In the genomic region with DNA sequence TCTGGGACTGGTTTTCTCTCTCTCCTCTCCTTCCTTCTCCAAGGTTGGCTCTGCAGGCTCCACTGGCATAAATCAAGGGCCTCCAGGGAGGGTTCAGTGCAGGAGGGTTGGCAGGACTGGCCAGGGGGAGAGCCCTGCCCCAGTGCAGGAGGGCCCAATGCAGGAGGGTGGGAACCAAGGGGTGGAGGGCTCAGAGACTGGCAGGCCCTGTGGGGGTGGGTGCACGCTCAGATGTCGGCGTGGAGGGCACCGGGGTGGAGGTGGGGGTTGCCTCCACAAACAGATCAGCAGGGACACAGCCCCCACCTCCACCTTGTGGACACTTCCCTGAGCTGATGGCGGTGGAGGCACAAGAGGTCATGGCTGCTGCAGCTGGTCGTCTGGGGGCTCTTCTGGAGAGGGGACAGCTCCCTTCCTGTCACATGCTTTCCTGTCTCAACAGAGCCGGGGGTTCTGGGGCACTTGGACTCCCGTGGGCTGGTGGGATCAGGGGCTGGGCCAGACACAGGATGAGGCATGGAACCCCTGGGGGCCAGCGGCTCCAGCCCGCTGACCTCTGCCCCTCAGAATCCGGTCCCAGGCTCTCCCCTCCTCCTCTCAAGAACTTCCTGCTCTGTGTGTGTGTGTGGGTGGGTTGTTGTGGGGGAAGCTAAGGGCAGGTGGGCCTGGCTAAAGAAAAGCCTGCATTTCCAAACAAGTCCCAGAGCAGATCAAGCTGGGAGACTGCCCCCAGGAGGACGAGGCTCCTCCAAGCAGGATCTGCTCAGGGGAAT, we compare ENCODE assay signal across 1 cellular context.
TF ChIP-seq lines count a peak whose summit lies in the region.

No MANE protein-coding gene starts in this region.

TF ChIP-seq in HepG2, 621 proteins besides CTCF, POLR2A, EP300 and RAD21 (continued from another document and continues in another):
- TF ChIP-seq, protein P1, sequence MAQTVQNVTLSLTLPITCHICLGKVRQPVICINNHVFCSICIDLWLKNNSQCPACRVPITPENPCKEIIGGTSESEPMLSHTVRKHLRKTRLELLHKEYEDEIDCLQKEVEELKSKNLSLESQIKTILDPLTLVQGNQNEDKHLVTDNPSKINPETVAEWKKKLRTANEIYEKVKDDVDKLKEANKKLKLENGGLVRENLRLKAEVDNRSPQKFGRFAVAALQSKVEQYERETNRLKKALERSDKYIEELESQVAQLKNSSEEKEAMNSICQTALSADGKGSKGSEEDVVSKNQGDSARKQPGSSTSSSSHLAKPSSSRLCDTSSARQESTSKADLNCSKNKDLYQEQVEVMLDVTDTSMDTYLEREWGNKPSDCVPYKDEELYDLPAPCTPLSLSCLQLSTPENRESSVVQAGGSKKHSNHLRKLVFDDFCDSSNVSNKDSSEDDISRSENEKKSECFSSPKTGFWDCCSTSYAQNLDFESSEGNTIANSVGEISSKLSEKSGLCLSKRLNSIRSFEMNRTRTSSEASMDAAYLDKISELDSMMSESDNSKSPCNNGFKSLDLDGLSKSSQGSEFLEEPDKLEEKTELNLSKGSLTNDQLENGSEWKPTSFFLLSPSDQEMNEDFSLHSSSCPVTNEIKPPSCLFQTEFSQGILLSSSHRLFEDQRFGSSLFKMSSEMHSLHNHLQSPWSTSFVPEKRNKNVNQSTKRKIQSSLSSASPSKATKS (CRISPR knock-in tag; IDR thresholded peaks at IDR 0.05), result no peak
- TF ChIP-seq, protein P2, sequence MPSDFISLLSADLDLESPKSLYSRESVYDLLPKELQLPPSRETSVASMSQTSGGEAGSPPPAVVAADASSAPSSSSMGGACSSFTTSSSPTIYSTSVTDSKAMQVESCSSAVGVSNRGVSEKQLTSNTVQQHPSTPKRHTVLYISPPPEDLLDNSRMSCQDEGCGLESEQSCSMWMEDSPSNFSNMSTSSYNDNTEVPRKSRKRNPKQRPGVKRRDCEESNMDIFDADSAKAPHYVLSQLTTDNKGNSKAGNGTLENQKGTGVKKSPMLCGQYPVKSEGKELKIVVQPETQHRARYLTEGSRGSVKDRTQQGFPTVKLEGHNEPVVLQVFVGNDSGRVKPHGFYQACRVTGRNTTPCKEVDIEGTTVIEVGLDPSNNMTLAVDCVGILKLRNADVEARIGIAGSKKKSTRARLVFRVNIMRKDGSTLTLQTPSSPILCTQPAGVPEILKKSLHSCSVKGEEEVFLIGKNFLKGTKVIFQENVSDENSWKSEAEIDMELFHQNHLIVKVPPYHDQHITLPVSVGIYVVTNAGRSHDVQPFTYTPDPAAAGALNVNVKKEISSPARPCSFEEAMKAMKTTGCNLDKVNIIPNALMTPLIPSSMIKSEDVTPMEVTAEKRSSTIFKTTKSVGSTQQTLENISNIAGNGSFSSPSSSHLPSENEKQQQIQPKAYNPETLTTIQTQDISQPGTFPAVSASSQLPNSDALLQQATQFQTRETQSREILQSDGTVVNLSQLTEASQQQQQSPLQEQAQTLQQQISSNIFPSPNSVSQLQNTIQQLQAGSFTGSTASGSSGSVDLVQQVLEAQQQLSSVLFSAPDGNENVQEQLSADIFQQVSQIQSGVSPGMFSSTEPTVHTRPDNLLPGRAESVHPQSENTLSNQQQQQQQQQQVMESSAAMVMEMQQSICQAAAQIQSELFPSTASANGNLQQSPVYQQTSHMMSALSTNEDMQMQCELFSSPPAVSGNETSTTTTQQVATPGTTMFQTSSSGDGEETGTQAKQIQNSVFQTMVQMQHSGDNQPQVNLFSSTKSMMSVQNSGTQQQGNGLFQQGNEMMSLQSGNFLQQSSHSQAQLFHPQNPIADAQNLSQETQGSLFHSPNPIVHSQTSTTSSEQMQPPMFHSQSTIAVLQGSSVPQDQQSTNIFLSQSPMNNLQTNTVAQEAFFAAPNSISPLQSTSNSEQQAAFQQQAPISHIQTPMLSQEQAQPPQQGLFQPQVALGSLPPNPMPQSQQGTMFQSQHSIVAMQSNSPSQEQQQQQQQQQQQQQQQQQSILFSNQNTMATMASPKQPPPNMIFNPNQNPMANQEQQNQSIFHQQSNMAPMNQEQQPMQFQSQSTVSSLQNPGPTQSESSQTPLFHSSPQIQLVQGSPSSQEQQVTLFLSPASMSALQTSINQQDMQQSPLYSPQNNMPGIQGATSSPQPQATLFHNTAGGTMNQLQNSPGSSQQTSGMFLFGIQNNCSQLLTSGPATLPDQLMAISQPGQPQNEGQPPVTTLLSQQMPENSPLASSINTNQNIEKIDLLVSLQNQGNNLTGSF (CRISPR knock-in tag; IDR thresholded peaks at IDR 0.05), result peak; percentile 82; the same call in 1 of the 2 replicates
- TF ChIP-seq, protein P3, sequence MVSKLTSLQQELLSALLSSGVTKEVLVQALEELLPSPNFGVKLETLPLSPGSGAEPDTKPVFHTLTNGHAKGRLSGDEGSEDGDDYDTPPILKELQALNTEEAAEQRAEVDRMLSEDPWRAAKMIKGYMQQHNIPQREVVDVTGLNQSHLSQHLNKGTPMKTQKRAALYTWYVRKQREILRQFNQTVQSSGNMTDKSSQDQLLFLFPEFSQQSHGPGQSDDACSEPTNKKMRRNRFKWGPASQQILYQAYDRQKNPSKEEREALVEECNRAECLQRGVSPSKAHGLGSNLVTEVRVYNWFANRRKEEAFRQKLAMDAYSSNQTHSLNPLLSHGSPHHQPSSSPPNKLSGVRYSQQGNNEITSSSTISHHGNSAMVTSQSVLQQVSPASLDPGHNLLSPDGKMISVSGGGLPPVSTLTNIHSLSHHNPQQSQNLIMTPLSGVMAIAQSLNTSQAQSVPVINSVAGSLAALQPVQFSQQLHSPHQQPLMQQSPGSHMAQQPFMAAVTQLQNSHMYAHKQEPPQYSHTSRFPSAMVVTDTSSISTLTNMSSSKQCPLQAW (CRISPR knock-in tag; IDR thresholded peaks at IDR 0.05), result no peak; the same call in none of the 2 replicates
- TF ChIP-seq ZNF30 (CRISPR knock-in tag; IDR thresholded peaks at IDR 0.05) (no peak), MATR3 (CRISPR knock-in tag; IDR thresholded peaks at IDR 0.05) (no peak), ZKSCAN8 (CRISPR knock-in tag; IDR thresholded peaks at IDR 0.05; ENCODE audit: borderline replicate concordance) (0 out of 2 replicates have a peak, but pooled peaks have one; percentile 53), DNMT3B (CRISPR knock-in tag; conservative IDR thresholded peaks at IDR 0.05) (0 out of 2 replicates have a peak, but pooled peaks have one; percentile 16), POLR2AphosphoS5 (IDR thresholded peaks at IDR 0.05; ENCODE audit: low read depth, low read length) (peak; percentile 25), ZNF546 (CRISPR knock-in tag; conservative IDR thresholded peaks at IDR 0.05) (no peak; the same call in 1 of the 2 replicates), RFX5 (IDR thresholded peaks at IDR 0.05; ENCODE audit: low read depth, low read length) (no peak), ARNTL (CRISPR knock-in tag; IDR thresholded peaks at IDR 0.05) (peak; percentile 62; the same call in 1 of the 2 replicates), ZNF720 (CRISPR knock-in tag; IDR thresholded peaks at IDR 0.05) (no peak), IKZF4 (CRISPR knock-in tag; IDR thresholded peaks at IDR 0.05; ENCODE audit: borderline replicate concordance, low read depth, not compliant biosample characterization) (no peak), RBM22 (optimal IDR thresholded peaks at IDR 0.05; ENCODE audit: low read length) (peak; percentile 28), PCBP1 (IDR thresholded peaks at IDR 0.05; ENCODE audit: borderline replicate concordance, low read depth, low read length) (0 out of 2 replicates have a peak, but pooled peaks have one; percentile 63), NFRKB (IDR thresholded peaks at IDR 0.05) (no peak), ZNF644 (CRISPR knock-in tag; IDR thresholded peaks at IDR 0.05; ENCODE audit: low read depth) (no peak), ZNF605 (CRISPR knock-in tag; IDR thresholded peaks at IDR 0.05) (peak; percentile 84; the same call in 1 of the 2 replicates), NR2F2 (IDR thresholded peaks at IDR 0.05; ENCODE audit: borderline replicate concordance, low read depth) (peak; percentile 80), HIVEP1 (CRISPR knock-in tag; IDR thresholded peaks at IDR 0.05) (no peak), FOSL2 (CRISPR knock-in tag; IDR thresholded peaks at IDR 0.05) (no peak), ZNF354B (CRISPR knock-in tag; IDR thresholded peaks at IDR 0.05) (no peak; the same call in 1 of the 2 replicates), HHEX (CRISPR knock-in tag; IDR thresholded peaks at IDR 0.05) (no peak)
- TF ChIP-seq, protein P4, sequence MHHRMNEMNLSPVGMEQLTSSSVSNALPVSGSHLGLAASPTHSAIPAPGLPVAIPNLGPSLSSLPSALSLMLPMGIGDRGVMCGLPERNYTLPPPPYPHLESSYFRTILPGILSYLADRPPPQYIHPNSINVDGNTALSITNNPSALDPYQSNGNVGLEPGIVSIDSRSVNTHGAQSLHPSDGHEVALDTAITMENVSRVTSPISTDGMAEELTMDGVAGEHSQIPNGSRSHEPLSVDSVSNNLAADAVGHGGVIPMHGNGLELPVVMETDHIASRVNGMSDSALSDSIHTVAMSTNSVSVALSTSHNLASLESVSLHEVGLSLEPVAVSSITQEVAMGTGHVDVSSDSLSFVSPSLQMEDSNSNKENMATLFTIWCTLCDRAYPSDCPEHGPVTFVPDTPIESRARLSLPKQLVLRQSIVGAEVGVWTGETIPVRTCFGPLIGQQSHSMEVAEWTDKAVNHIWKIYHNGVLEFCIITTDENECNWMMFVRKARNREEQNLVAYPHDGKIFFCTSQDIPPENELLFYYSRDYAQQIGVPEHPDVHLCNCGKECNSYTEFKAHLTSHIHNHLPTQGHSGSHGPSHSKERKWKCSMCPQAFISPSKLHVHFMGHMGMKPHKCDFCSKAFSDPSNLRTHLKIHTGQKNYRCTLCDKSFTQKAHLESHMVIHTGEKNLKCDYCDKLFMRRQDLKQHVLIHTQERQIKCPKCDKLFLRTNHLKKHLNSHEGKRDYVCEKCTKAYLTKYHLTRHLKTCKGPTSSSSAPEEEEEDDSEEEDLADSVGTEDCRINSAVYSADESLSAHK (CRISPR knock-in tag; IDR thresholded peaks at IDR 0.05; ENCODE audit: borderline replicate concordance), result 0 out of 2 replicates have a peak, but pooled peaks have one; percentile 30
- TF ChIP-seq, protein P5, sequence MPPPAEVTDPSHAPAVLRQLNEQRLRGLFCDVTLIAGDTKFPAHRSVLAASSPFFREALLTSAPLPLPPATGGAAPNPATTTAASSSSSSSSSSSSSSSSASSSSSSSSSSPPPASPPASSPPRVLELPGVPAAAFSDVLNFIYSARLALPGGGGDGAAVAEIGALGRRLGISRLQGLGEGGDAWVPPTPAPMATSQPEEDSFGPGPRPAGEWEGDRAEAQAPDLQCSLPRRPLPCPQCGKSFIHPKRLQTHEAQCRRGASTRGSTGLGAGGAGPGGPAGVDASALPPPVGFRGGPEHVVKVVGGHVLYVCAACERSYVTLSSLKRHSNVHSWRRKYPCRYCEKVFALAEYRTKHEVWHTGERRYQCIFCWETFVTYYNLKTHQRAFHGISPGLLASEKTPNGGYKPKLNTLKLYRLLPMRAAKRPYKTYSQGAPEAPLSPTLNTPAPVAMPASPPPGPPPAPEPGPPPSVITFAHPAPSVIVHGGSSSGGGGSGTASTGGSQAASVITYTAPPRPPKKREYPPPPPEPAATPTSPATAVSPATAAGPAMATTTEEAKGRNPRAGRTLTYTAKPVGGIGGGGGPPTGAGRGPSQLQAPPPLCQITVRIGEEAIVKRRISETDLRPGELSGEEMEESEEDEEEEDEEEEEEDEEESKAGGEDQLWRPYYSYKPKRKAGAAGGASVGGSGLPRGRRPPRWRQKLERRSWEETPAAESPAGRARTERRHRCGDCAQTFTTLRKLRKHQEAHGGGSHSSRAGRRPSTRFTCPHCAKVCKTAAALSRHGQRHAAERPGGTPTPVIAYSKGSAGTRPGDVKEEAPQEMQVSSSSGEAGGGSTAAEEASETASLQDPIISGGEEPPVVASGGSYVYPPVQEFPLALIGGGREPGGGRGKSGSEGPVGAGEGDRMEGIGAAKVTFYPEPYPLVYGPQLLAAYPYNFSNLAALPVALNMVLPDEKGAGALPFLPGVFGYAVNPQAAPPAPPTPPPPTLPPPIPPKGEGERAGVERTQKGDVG (CRISPR knock-in tag; IDR thresholded peaks at IDR 0.05; ENCODE audit: borderline replicate concordance), result peak; percentile 88
- TF ChIP-seq, protein P6, sequence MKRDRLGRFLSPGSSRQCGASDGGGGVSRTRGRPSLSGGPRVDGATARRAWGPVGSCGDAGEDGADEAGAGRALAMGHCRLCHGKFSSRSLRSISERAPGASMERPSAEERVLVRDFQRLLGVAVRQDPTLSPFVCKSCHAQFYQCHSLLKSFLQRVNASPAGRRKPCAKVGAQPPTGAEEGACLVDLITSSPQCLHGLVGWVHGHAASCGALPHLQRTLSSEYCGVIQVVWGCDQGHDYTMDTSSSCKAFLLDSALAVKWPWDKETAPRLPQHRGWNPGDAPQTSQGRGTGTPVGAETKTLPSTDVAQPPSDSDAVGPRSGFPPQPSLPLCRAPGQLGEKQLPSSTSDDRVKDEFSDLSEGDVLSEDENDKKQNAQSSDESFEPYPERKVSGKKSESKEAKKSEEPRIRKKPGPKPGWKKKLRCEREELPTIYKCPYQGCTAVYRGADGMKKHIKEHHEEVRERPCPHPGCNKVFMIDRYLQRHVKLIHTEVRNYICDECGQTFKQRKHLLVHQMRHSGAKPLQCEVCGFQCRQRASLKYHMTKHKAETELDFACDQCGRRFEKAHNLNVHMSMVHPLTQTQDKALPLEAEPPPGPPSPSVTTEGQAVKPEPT (CRISPR knock-in tag; IDR thresholded peaks at IDR 0.05; ENCODE audit: low read depth), result no peak
- TF ChIP-seq, protein P7, sequence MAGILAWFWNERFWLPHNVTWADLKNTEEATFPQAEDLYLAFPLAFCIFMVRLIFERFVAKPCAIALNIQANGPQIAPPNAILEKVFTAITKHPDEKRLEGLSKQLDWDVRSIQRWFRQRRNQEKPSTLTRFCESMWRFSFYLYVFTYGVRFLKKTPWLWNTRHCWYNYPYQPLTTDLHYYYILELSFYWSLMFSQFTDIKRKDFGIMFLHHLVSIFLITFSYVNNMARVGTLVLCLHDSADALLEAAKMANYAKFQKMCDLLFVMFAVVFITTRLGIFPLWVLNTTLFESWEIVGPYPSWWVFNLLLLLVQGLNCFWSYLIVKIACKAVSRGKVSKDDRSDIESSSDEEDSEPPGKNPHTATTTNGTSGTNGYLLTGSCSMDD (CRISPR knock-in tag; IDR thresholded peaks at IDR 0.05), result no peak
- TF ChIP-seq, protein P8, sequence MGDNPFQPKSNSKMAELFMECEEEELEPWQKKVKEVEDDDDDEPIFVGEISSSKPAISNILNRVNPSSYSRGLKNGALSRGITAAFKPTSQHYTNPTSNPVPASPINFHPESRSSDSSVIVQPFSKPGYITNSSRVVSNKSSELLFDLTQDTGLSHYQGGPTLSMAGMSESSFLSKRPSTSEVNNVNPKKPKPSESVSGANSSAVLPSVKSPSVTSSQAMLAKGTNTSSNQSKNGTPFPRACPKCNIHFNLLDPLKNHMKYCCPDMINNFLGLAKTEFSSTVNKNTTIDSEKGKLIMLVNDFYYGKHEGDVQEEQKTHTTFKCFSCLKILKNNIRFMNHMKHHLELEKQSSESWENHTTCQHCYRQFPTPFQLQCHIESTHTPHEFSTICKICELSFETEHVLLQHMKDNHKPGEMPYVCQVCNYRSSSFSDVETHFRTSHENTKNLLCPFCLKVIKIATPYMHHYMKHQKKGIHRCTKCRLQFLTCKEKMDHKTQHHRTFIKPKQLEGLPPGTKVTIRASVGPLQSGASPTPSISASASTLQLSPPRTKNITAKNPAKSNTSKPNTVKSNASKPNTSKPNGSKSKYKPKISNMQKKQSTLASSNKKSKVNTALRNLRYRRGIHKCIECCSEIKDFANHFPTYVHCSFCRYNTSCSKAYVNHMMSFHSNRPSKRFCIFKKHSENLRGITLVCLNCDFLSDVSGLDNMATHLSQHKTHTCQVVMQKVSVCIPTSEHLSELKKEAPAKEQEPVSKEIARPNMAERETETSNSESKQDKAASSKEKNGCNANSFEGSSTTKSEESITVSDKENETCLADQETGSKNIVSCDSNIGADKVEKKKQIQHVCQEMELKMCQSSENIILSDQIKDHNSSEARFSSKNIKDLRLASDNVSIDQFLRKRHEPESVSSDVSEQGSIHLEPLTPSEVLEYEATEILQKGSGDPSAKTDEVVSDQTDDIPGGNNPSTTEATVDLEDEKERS (CRISPR knock-in tag; IDR thresholded peaks at IDR 0.05), result peak; percentile 52; the same call in 1 of the 2 replicates
- TF ChIP-seq, protein P9, sequence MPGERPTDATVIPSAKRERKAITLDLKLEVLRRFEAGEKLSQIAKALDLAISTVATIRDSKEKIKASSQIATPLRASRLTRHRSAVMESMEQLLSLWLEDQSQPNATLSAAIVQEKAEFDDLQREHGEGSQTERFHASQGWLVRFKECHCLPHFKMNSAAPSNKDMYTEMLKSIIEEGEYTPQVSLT (CRISPR knock-in tag; IDR thresholded peaks at IDR 0.05; ENCODE audit: borderline replicate concordance, low read depth), result no peak; the same call in 1 of the 2 replicates
